8 cellular contexts compared by ENCODE assay signal in the genomic region with DNA sequence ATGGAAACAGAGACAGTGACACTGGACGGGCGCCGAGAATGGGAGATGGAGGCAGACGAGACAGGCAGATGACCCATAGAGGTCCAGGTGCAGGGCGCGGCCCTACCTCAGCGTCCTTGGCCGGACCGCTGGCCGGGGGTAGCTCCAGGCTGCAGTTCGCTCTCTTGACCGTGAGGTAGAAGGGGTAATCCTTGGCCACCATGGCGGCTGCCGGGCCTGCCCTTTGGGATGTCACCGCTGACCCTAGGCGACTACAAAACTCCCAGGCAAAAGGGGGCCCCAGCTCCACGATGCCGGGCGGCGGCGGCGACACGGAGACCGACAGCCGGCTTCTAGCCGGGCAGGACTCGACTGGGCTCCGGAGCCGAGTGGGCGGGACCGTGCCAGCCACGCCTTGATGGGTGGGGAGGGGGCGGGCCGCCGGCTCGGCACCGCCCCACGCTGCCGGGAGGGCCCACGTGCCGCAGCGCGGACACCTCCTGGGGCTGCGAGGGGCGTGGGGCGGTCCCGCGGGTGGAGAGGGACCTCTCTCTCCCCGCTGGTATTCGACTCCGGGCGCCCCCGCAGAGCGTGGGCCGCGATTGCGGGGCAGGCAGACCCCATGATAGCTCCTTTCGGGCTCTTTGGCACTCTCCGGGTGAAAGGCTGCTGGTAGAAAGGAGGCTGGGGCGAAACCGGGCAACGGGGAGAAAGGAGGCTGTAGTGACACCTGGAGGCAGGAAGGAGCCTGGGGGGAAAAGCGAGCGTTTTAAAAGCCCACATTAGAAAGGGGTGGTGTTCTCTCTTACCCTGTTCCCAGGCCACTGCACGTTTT. TPM values are rescaled to one million over a fixed set of nuclear protein-coding genes. Genes with fewer than 3 reads are reported as not detected.
DNase-seq lines count a peak whose midpoint lies in the region; ATAC-seq and TF ChIP-seq lines count a peak whose summit lies in the region.

A gene with protein sequence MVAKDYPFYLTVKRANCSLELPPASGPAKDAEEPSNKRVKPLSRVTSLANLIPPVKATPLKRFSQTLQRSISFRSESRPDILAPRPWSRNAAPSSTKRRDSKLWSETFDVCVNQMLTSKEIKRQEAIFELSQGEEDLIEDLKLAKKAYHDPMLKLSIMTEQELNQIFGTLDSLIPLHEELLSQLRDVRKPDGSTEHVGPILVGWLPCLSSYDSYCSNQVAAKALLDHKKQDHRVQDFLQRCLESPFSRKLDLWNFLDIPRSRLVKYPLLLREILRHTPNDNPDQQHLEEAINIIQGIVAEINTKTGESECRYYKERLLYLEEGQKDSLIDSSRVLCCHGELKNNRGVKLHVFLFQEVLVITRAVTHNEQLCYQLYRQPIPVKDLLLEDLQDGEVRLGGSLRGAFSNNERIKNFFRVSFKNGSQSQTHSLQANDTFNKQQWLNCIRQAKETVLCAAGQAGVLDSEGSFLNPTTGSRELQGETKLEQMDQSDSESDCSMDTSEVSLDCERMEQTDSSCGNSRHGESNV (minus strand): TSS at position 353 of the 814 bp plus-strand sequence. CDS start 151 bp downstream, at position 202.

- peaks cover 11% of the 10 kb centered on the region for H3K27me3 ChIP-seq in H7 (ENCODE audit: control insufficient read depth, insufficient read depth, low read length)
- no peaks in the 10 kb centered on the region for H3K27me3 ChIP-seq in left ventricle myocardium inferior (ENCODE audit: low read depth)
- H3K27me3 ChIP-seq in prostate gland (replicated peaks; ENCODE audit: insufficient read depth): no peaks in the 10 kb centered on the region

- H3K9me3 ChIP-seq in left ventricle myocardium inferior (replicated peaks) (no peaks in the 10 kb centered on the region), prostate gland (no peaks in the 10 kb centered on the region)

- peak within 1 kb of the TSS; percentile 85 to 92 for H3K27ac Mint-ChIP-seq in T-cell

- TF ChIP-seq POLR2A in GM10847 (IDR thresholded peaks at IDR 0.05; ENCODE audit: extremely low read depth, insufficient read length) (peak; percentile 52), prostate gland (IDR thresholded peaks at IDR 0.05) (peak; percentile 89)

- no peaks in the 10 kb centered on the region for H3K27me3 Mint-ChIP-seq in T-cell

- no peaks in the 10 kb centered on the region for H3K9me3 Mint-ChIP-seq in T-cell

- peaks cover 40 to 49% (median 40%) of the 10 kb centered on the region in 3 donors for H3K4me1 Mint-ChIP-seq in T-cell

- DNase-seq in H7: peak; percentile 97
- DNase-seq in M059J (ENCODE audit: low read depth): peak; percentile 60
- DNase-seq in T-cell: peak; percentile 70 to 95 (median 83)
- DNase-seq in amniotic epithelial cell (ENCODE audit: low read depth): peak; percentile 58
- peak; percentile 88 for DNase-seq in left ventricle myocardium inferior
- DNase-seq in prostate gland (ENCODE audit: low spot score): peak; percentile 82

- H3K27ac ChIP-seq in left ventricle myocardium inferior (replicated peaks): peak within 1 kb of the TSS; percentile 84
- H3K27ac ChIP-seq in prostate gland: peak within 1 kb of the TSS; percentile 47 to 55
- H3K27ac ChIP-seq in urinary bladder (ENCODE audit: low read depth): no peak within 1 kb of the TSS

- H3K36me3 Mint-ChIP-seq in T-cell: peaks cover 4% of the 10 kb centered on the region

- CTCF ChIA-PET in T-cell (lab: Charles Lee): interaction anchor here (0.6 to 8.8 kb wide), 31 partner anchors 10 to 262 kb away, joined by 3 to 181 read pairs (median 5); a partner anchor contains a TSS

- WGBS in prostate gland: 2% methylated on average over 27 of the region's 65 CpGs
- 2% methylated on average over 65 of the region's 65 CpGs for WGBS in urinary bladder

- ATAC-seq in T-cell (replicated peaks in 1 of 4): peak; percentile 84 to 91 (median 86)

- H3K36me3 ChIP-seq in H7 (replicated peaks; ENCODE audit: control insufficient read depth, insufficient read depth, low read length) (no peaks in the 10 kb centered on the region), left ventricle myocardium inferior (no peaks in the 10 kb centered on the region), prostate gland (no peaks in the 10 kb centered on the region), urinary bladder (ENCODE audit: insufficient read depth) (no peaks in the 10 kb centered on the region)

- POLR2A ChIA-PET in T-cell (lab: Charles Lee): interaction anchor here (0.5 to 1.9 kb wide), 12 partner anchors 12 to 185 kb away, joined by 3 to 14 read pairs (median 3); no protein-coding TSS in a partner anchor

- TF ChIP-seq CTCF in left ventricle myocardium inferior (IDR thresholded peaks at IDR 0.05; ENCODE audit: borderline replicate concordance): peak; percentile 56
- TF ChIP-seq CTCF in prostate gland (IDR thresholded peaks at IDR 0.05): peak in 2 of 4 experiments; percentile 30 to 33

- intact Hi-C loops in left ventricle myocardium inferior (cut with micrococcal nuclease) (loop anchor here (2.0 kb wide), 1 partner anchor 187 kb away; no protein-coding TSS in a partner anchor), prostate gland (cut with DNase I) (loop anchor here (2.0 to 5.0 kb wide), 2 partner anchors 115 to 187 kb away; no protein-coding TSS in a partner anchor)

- H3K4me3 ChIP-seq in H7 (ENCODE audit: insufficient read depth, low read depth, low read length) (peak within 1 kb of the TSS; percentile 68), left ventricle myocardium inferior (peak within 1 kb of the TSS; percentile 88), prostate gland (peak within 1 kb of the TSS; percentile 59 to 69), urinary bladder (ENCODE audit: low read depth, low read length) (peak within 1 kb of the TSS; percentile 67)

- peaks cover 55% of the 10 kb centered on the region for H3K4me1 ChIP-seq in left ventricle myocardium inferior
- no peaks in the 10 kb centered on the region for H3K4me1 ChIP-seq in prostate gland (replicated peaks)
- peaks cover 1% of the 10 kb centered on the region for H3K4me1 ChIP-seq in urinary bladder (ENCODE audit: insufficient read depth)

- peak within 1 kb of the TSS; percentile 90 to 97 (median 93) for H3K4me3 Mint-ChIP-seq in T-cell

RNA-seq across cellular contexts. Expression of the gene that starts here (rescaled TPM):
- 3.6 and 3.8 TPM in 2 replicates for total RNA-seq in H7 (2014; rRNA removed; shearing (Covaris generic))
- 9.6 and 12.0 TPM in 2 replicates for total RNA-seq in M059J (2014; rRNA removed; shearing (Covaris generic))
- 100 to 1,000 TPM in 4 of 5 donors, 10 to 100 TPM in 1; 93.4 to 132 (median 124) TPM for total RNA-seq in T-cell
- total RNA-seq in left ventricle myocardium inferior: 16.5 TPM
- 10 to 100 TPM; 21.6 to 59.4 TPM for total RNA-seq in prostate gland
- total RNA-seq in urinary bladder: 30.1 TPM
- 22.4 TPM for polyA plus RNA-seq in urinary bladder
